ENCODE assay signal across 10 cellular contexts in the genomic region with DNA sequence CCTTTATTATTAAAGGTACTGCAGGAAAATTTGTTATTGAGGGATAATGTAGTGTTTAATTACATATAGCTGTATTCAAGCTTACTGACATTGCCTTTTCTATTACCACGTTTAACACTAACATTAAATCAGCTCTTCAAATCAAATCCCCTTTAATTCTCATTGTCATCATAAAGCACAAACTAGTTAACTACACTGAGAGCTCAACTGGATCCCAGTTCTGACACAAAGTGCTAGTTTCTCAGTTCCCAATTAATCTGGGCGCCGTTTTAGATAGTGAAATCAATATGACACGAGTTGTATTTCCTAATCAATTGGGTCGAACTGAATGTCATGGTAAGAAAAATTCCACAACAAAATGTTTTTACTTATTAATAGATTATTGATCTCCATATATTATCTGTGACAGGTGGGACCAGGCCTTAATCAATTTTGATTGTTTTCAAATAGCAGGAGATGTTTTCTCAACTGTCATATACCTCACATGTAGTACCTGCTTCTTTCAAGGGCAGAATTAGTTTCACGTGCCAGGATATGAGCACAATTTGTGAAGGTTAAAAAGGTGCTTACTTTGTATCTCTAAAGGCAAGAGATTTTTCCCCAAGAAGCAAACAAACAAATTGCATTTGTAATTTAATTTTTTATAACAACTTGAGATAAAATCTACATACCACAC.
"Had no signal": no experiment of that assay in that cellular context is flagged by ENCODE, and none has a peak within 500 bp of the region (broad histone marks: within the 10 kb centered on the region; RNA-seq: fewer than 3 reads in every experiment).

No MANE protein-coding gene starts in this region.

- H3K9ac ChIP-seq: GM23248 had no signal

- H3K9me3 ChIP-seq: HAP-1 had no signal

- H3K27ac ChIP-seq: GM23248, HL-60 had no signal

- H3K4me3 ChIP-seq: GM23248, HAP-1 had no signal

- ATAC-seq: HCT116, HepG2 had no signal

- H3K4me3 Mint-ChIP-seq: HFFc6, IgD-negative memory B cell had no signal

- H3K9me3 Mint-ChIP-seq: HFFc6 had no signal

- DNase-seq: GM23248, HFFc6, Kasumi-1, KG1 had no signal

- H3K27me3 Mint-ChIP-seq: IgD-negative memory B cell had no signal

- FAIRE-seq: H54, HepG2 had no signal

- H2AFZ ChIP-seq: GM23248 had no signal

- H3K27ac Mint-ChIP-seq: HFFc6, IgD-negative memory B cell had no signal
